ENCODE assay signal across 14 cellular contexts in genomic region chr12:79686171-79686570, GRCh38. TPM values are rescaled to one million over a fixed set of nuclear protein-coding genes. Genes with fewer than 3 reads are reported as not detected.
DNase-seq lines count a peak whose midpoint lies in the region; ATAC-seq and TF ChIP-seq lines count a peak whose summit lies in the region.
"Had no signal": no experiment of that assay in that cellular context is flagged by ENCODE, and none has a peak within 500 bp of the region (broad histone marks: within the 10 kb centered on the region; RNA-seq: fewer than 3 reads in every experiment).

No MANE protein-coding gene starts in this region.

- peak overlapping the region; percentile 59; the same call in 1 of the 2 replicates for H3K4me2 ChIP-seq in HCT116 (ENCODE audit: low read length)

- ATAC-seq in HCT116 = no peak
- ATAC-seq in GM21515 (IDR thresholded peaks at IDR 0.05; ENCODE audit: unreplicated experiment) = no peak
- no peak for ATAC-seq in GM18502 (IDR thresholded peaks at IDR 0.05; ENCODE audit: poor library complexity, unreplicated experiment)

- TF ChIP-seq POLR2A in HCT116 (IDR thresholded peaks at IDR 0.05; ENCODE audit: borderline replicate concordance, extremely low read depth, insufficient read depth, insufficient read length) = no peak

- DNase-seq in HCT116 (ENCODE audit: low read depth, low spot score) (no peak), SK-N-MC (ENCODE audit: low read depth, low spot score) (no peak), fibroblast of villous mesenchyme (ENCODE audit: low read depth) (no peak), retinal pigment epithelial cell (ENCODE audit: low read depth) (no peak), DMS79 (lab: John Stamatoyannopoulos, UW) (no peak), GM19240 (ENCODE audit: insufficient read length, low spot score) (no peak)
- DNase-seq: amniotic stem cell, COR-L47, NCI-H1417, substantia nigra had no signal

- H3K27me3 ChIP-seq in HCT116 (ENCODE audit: insufficient read depth, low read length) = no peaks in the 10 kb centered on the region
- H3K27me3 ChIP-seq: right atrium auricular region, SJSA1 had no signal

- CTCF ChIA-PET in HCT116 (lab: Charles Lee) = no interaction called here

- H3K4me1 ChIP-seq in HCT116 (ENCODE audit: control insufficient read depth in 1 of 2, insufficient read depth in 2 of 2, low read length in 2 of 2) = peaks cover 25 to 52% of the 10 kb centered on the region in 2 experiments

- H3K36me3 ChIP-seq in HCT116 (ENCODE audit: control insufficient read depth in 1 of 2, insufficient read depth in 2 of 2, low read length in 2 of 2) (no peaks in the 10 kb centered on the region), SK-N-MC (ENCODE audit: insufficient read depth, low read length) (peaks cover 3% of the 10 kb centered on the region; the same call in 1 of the 2 replicates)
- H3K36me3 ChIP-seq: right atrium auricular region had no signal

- POLR2A ChIA-PET in HCT116 (lab: Charles Lee) = no interaction called here

- H3K4me3 ChIP-seq in HCT116 (replicated peaks in 1 of 2; ENCODE audit: low read depth in 1 of 2, low read length in 2 of 2) (no peak overlapping the region), SK-N-MC (peak overlapping the region; percentile 89), fibroblast of villous mesenchyme (ENCODE audit: low read depth, low read length) (peak overlapping the region; percentile 7), retinal pigment epithelial cell (ENCODE audit: low read length) (peak overlapping the region; percentile 79)
- H3K4me3 ChIP-seq: right atrium auricular region had no signal

- H4K20me1 ChIP-seq in HCT116 (ENCODE audit: insufficient read depth) = peaks cover 27% of the 10 kb centered on the region; the same call in 1 of the 2 replicates

- H3K79me2 ChIP-seq in HCT116 (ENCODE audit: insufficient read depth, low read length) = peaks cover 89% of the 10 kb centered on the region

- H3K27ac ChIP-seq in HCT116 (ENCODE audit: low read depth, low read length) (no peak overlapping the region), SK-N-MC (no peak overlapping the region)
- H3K27ac ChIP-seq: right atrium auricular region had no signal

- TF ChIP-seq CTCF in HCT116 (IDR thresholded peaks at IDR 0.05 in 2 of 3, conservative IDR thresholded peaks at IDR 0.05 in 1 of 3; ENCODE audit: borderline replicate concordance in 1 of 3, insufficient read depth in 1 of 3, low read depth in 2 of 3, low read length in 2 of 3) (no peak), fibroblast of villous mesenchyme (IDR thresholded peaks at IDR 0.05; ENCODE audit: insufficient read depth, low read depth, low read length) (no peak), retinal pigment epithelial cell (conservative IDR thresholded peaks at IDR 0.05; ENCODE audit: low read depth, low read length) (no peak)

- H3K9ac ChIP-seq in HCT116 (ENCODE audit: low read length) (no peak overlapping the region), SK-N-MC (ENCODE audit: insufficient read length) (no peak overlapping the region)

- H2AFZ ChIP-seq in HCT116 (ENCODE audit: low read depth, low read length, poor library complexity, severe bottlenecking) = no peak overlapping the region

- no peak for TF ChIP-seq RAD21 in HCT116 (IDR thresholded peaks at IDR 0.05; ENCODE audit: low read depth)

- no TSS peak for BruUV-seq in HCT116 (replicated peaks; lab: Mats Ljungman, UMichigan)

- intact Hi-C loops in HCT116 (cut with micrococcal nuclease) = no loop called here

- RAD21 ChIA-PET in HCT116 (lab: Charles Lee; ENCODE audit: low non-redundant PET in 1 of 2, low total read pairs in 2 of 2, uncharacterized antibody in 2 of 2, unreplicated experiment in 2 of 2) = no interaction called here

- H3K9me3 ChIP-seq in HCT116 (ENCODE audit: control insufficient read depth in 1 of 2, insufficient read depth in 1 of 2, low read depth in 1 of 2, low read length in 2 of 2) = no peaks in the 10 kb centered on the region
- H3K9me3 ChIP-seq in SK-N-MC (ENCODE audit: low read depth, low read length) = no peaks in the 10 kb centered on the region
- H3K9me3 ChIP-seq: right atrium auricular region, SJSA1 had no signal

- no peaks in the 10 kb centered on the region for H3K9me2 ChIP-seq in HCT116 (ENCODE audit: insufficient read depth)

TF ChIP-seq in HCT116, 20 proteins besides CTCF, POLR2A, EP300 and RAD21:
- TF ChIP-seq ELF1 (IDR thresholded peaks at IDR 0.05; ENCODE audit: borderline replicate concordance, low read depth) (no peak), FOSL1 (IDR thresholded peaks at IDR 0.05; ENCODE audit: low read depth) (no peak), JUND (IDR thresholded peaks at IDR 0.05) (no peak), POLR2AphosphoS5 (IDR thresholded peaks at IDR 0.05; ENCODE audit: low read depth, low read length) (no peak), ATF3 (IDR thresholded peaks at IDR 0.05) (no peak), EZH2phosphoT487 (IDR thresholded peaks at IDR 0.05; ENCODE audit: borderline replicate concordance) (no peak), YY1 (IDR thresholded peaks at IDR 0.05; ENCODE audit: extremely low read depth, insufficient replicate concordance, low read depth, low read length) (no peak), EZH2 (IDR thresholded peaks at IDR 0.05) (no peak), CEBPB (IDR thresholded peaks at IDR 0.05; ENCODE audit: low read depth) (no peak)
- TF ChIP-seq, protein P1, sequence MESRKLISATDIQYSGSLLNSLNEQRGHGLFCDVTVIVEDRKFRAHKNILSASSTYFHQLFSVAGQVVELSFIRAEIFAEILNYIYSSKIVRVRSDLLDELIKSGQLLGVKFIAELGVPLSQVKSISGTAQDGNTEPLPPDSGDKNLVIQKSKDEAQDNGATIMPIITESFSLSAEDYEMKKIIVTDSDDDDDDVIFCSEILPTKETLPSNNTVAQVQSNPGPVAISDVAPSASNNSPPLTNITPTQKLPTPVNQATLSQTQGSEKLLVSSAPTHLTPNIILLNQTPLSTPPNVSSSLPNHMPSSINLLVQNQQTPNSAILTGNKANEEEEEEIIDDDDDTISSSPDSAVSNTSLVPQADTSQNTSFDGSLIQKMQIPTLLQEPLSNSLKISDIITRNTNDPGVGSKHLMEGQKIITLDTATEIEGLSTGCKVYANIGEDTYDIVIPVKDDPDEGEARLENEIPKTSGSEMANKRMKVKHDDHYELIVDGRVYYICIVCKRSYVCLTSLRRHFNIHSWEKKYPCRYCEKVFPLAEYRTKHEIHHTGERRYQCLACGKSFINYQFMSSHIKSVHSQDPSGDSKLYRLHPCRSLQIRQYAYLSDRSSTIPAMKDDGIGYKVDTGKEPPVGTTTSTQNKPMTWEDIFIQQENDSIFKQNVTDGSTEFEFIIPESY (IDR thresholded peaks at IDR 0.05; ENCODE audit: extremely low read depth, insufficient replicate concordance, low read length) = no peak

RNA-seq across cellular contexts. Expression of gene PAWR, which starts 4.6 kb away (rescaled TPM):
- 106 TPM for total RNA-seq in HCT116 (2021; ENCODE audit: unreplicated experiment)
- 12.9 and 14.4 TPM in 2 replicates for polyA plus RNA-seq in HCT116 (2012)
- total RNA-seq in fibroblast of villous mesenchyme = 48.0 and 64.3 TPM in 2 replicates

Comparison
In these comparisons a context has a peak if more than half of its experiments do, and no peak if none do; other contexts are left out.
1. H3K4me3 ChIP-seq: peak in SK-N-MC (single experiment), fibroblast of villous mesenchyme (single experiment) and retinal pigment epithelial cell (single experiment); none in HCT116 (0 of 2).